Comparison of ENCODE assay signal across 8 cellular contexts in the genomic region with DNA sequence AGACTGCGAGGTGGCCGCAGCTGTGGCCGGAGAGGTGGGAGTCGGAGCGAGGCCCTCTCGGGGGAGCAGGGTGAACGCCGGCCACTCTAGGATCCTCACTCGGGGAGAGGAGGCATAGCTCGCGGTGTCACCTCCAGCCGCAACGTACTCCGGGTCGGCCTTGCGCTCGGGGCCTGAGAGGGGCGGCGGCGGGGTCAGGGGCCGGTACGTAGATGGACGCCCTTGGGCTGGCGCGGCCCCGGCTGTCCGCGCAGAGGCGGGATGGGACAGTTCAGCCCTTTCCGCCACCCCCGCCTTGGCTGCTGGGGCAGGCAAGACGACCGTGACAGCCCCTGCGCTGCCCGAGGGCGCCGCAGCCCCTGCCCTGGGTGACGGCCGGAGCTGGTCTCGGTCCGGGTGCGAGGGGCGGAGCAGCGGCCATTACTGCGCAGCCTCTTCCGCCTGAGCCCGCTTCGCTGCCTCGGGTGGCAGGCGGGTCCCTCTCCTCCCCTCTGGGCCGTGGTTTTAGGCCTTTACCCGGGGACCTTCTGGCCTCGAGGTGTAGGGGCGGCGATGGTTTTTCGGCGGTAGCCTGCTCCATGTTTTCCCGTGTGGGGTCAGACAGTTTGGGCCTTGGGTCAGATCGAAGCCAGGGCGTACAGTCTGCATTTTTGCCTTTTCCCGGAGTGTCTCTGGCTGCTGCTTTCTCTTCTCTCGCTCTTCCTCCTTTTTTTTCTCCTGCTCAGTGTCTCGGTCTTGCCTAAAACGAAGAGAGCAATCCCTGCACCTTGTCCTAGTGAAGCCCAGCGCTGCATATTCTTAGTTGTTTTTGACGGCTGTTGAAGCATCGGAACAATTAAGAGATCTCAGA. TPM values are rescaled to one million over a fixed set of nuclear protein-coding genes. Genes with fewer than 3 reads are reported as not detected.
DNase-seq lines count a peak whose midpoint lies in the region; ATAC-seq and TF ChIP-seq lines count a peak whose summit lies in the region.

No MANE protein-coding gene starts in this region.

- no TSS peak for BruUV-seq in PC-3 (replicated peaks; lab: Mats Ljungman, UMichigan)

- H3K36me3 Mint-ChIP-seq in CD8-positive, alpha-beta T cell, result peaks cover 8% of the 10 kb centered on the region
- peaks cover 5 to 7% of the 10 kb centered on the region in 2 donors for H3K36me3 Mint-ChIP-seq in activated T-cell treated with anti-CD3 and anti-CD28 coated beads, Interleukin-2, amount 50 U/mL, for 72 hours (ENCODE audit: insufficient read depth in 2 of 2)
- H3K36me3 Mint-ChIP-seq in nephron (ENCODE audit: low read depth), result peaks cover 7% of the 10 kb centered on the region

- H4K20me1 ChIP-seq in PC-3 (ENCODE audit: low read length), result 0 out of 2 replicates have a peak, but pooled peaks cover 8% of the 10 kb centered on the region

- no peaks in the 10 kb centered on the region for H3K9me3 ChIP-seq in CD8-positive, alpha-beta T cell (ENCODE audit: low read length)
- no peaks in the 10 kb centered on the region for H3K9me3 ChIP-seq in PC-3 (ENCODE audit: low read length)

- peak overlapping the region; percentile 85 for H3K9ac ChIP-seq in PC-3 (ENCODE audit: low read length)

- H3K27me3 Mint-ChIP-seq in CD8-positive, alpha-beta T cell (ENCODE audit: low read depth), result no peaks in the 10 kb centered on the region
- no peaks in the 10 kb centered on the region for H3K27me3 Mint-ChIP-seq in activated T-cell treated with anti-CD3 and anti-CD28 coated beads, Interleukin-2, amount 50 U/mL, for 72 hours (ENCODE audit: low read depth)
- H3K27me3 Mint-ChIP-seq in nephron (ENCODE audit: low read depth), result no peaks in the 10 kb centered on the region

- peaks cover 20% of the 10 kb centered on the region for H3K4me1 ChIP-seq in CD8-positive, alpha-beta T cell (ENCODE audit: insufficient read depth, low read length)
- 0 out of 2 replicates have a peak, but pooled peaks cover 8% of the 10 kb centered on the region for H3K4me1 ChIP-seq in PC-3 (ENCODE audit: insufficient read depth, low read length)

- CTCF ChIA-PET in CD8-positive, alpha-beta T cell (lab: Charles Lee), result interaction anchor here (0.6 to 2.1 kb wide), 16 partner anchors 8 to 233 kb away, joined by 3 to 10 read pairs (median 4); a partner anchor contains a TSS
- CTCF ChIA-PET in PC-3 (lab: Charles Lee), result interaction anchor here (0.6 to 1.3 kb wide), 9 partner anchors 20 to 1646 kb away, joined by 4 to 16 read pairs (median 8); no protein-coding TSS in a partner anchor

- H3K9me2 ChIP-seq in PC-3 (replicated peaks; ENCODE audit: low read length), result no peaks in the 10 kb centered on the region

- H2AFZ ChIP-seq in PC-3 (ENCODE audit: low read length), result peak overlapping the region; percentile 96

- ATAC-seq in CD8-positive, alpha-beta T cell, result peak; percentile 61
- ATAC-seq in GM19328 (IDR thresholded peaks at IDR 0.05; ENCODE audit: unreplicated experiment) (peak; percentile 73), HG03457 (IDR thresholded peaks at IDR 0.05; ENCODE audit: unreplicated experiment) (peak; percentile 66), PC-3 (peak; percentile 72)
- peak; percentile 72 to 80 for ATAC-seq in activated T-cell treated with anti-CD3 and anti-CD28 coated beads, Interleukin-2, amount 50 U/mL, for 72 hours (replicated peaks in 1 of 2)

- H3K27ac Mint-ChIP-seq in CD8-positive, alpha-beta T cell, result peak overlapping the region; percentile 99
- H3K27ac Mint-ChIP-seq in activated T-cell treated with anti-CD3 and anti-CD28 coated beads, Interleukin-2, amount 50 U/mL, for 72 hours, result peak overlapping the region; percentile 99
- peak overlapping the region; percentile 99 to 100 (median 99) for H3K27ac Mint-ChIP-seq in nephron

- H3F3A ChIP-seq in PC-3 (ENCODE audit: low read length, unreplicated experiment), result no peaks in the 10 kb centered on the region

- POLR2A ChIA-PET in CD8-positive, alpha-beta T cell (lab: Charles Lee), result interaction anchor here (1.5 to 1.7 kb wide), 4 partner anchors 8 to 1477 kb away, joined by 4 to 7 read pairs (median 6); a partner anchor contains a TSS
- POLR2A ChIA-PET in PC-3 (lab: Charles Lee; ENCODE audit: unreplicated experiment), result interaction anchor here (0.6 kb wide), 1 partner anchor 1316 kb away, joined by 3 read pairs; no protein-coding TSS in a partner anchor

- intact Hi-C loops in CD8-positive, alpha-beta T cell (cut with DNase I, micrococcal nuclease), result loop anchor here (1.0 to 10.0 kb wide), 15 partner anchors 35 to 1965 kb away; a partner anchor contains a TSS
- intact Hi-C loops in PC-3 (cut with micrococcal nuclease), result loop anchor here (5.0 kb wide), 3 partner anchors 60 to 135 kb away; no protein-coding TSS in a partner anchor

- H3K4me1 Mint-ChIP-seq in CD8-positive, alpha-beta T cell (ENCODE audit: low read depth), result peaks cover 42% of the 10 kb centered on the region
- peaks cover 37% of the 10 kb centered on the region for H3K4me1 Mint-ChIP-seq in activated T-cell treated with anti-CD3 and anti-CD28 coated beads, Interleukin-2, amount 50 U/mL, for 72 hours (ENCODE audit: low read depth)
- H3K4me1 Mint-ChIP-seq in nephron, result peaks cover 35% of the 10 kb centered on the region

- H3K36me3 ChIP-seq in CD8-positive, alpha-beta T cell (ENCODE audit: insufficient read depth, low read length), result no peaks in the 10 kb centered on the region
- no peaks in the 10 kb centered on the region for H3K36me3 ChIP-seq in PC-3 (ENCODE audit: low read depth, low read length)

- peak overlapping the region; percentile 99 for H3K4me3 Mint-ChIP-seq in CD8-positive, alpha-beta T cell
- H3K4me3 Mint-ChIP-seq in activated T-cell treated with anti-CD3 and anti-CD28 coated beads, Interleukin-2, amount 50 U/mL, for 72 hours, result peak overlapping the region; percentile 95 to 97
- H3K4me3 Mint-ChIP-seq in nephron, result peak overlapping the region; percentile 98 to 100 (median 98)

- peak overlapping the region; percentile 95 for H3K4me3 ChIP-seq in CD8-positive, alpha-beta T cell (ENCODE audit: low read depth, low read length)
- H3K4me3 ChIP-seq in PC-3 (ENCODE audit: low read length), result peak overlapping the region; percentile 97

- peak overlapping the region; percentile 89 for H3K27ac ChIP-seq in CD8-positive, alpha-beta T cell (ENCODE audit: low read depth, low read length)
- H3K27ac ChIP-seq in PC-3 (ENCODE audit: low read length), result peak overlapping the region; percentile 70

- H3K27me3 ChIP-seq in CD8-positive, alpha-beta T cell (ENCODE audit: insufficient read depth, low read length), result no peaks in the 10 kb centered on the region
- H3K27me3 ChIP-seq in PC-3 (ENCODE audit: low read length), result no peaks in the 10 kb centered on the region

- no peak for TF ChIP-seq CTCF in CD8-positive, alpha-beta T cell (IDR thresholded peaks at IDR 0.05)
- TF ChIP-seq CTCF in PC-3 (conservative IDR thresholded peaks at IDR 0.05; ENCODE audit: low read depth, low read length) (no peak), nephron (IDR thresholded peaks at IDR 0.05; ENCODE audit: unreplicated experiment in 3 of 3) (no peak)

- peak overlapping the region; percentile 90 for H3K4me2 ChIP-seq in PC-3 (ENCODE audit: low read length)

- no peaks in the 10 kb centered on the region for H3K9me3 Mint-ChIP-seq in CD8-positive, alpha-beta T cell
- no peaks in the 10 kb centered on the region for H3K9me3 Mint-ChIP-seq in activated T-cell treated with anti-CD3 and anti-CD28 coated beads, Interleukin-2, amount 50 U/mL, for 72 hours
- H3K9me3 Mint-ChIP-seq in nephron, result no peaks in the 10 kb centered on the region

- peaks cover 52% of the 10 kb centered on the region for H3K79me2 ChIP-seq in PC-3 (ENCODE audit: low read length)

- peak; percentile 15 to 69 (median 41) for DNase-seq in CD8-positive, alpha-beta T cell
- DNase-seq in PC-3 (peak; percentile 30), fibroblast of gingiva (ENCODE audit: low read depth) (peak; percentile 58), superior temporal gyrus (ENCODE audit: extremely low spot score) (peak; percentile 56)
- peak; percentile 71 to 74 for DNase-seq in activated T-cell treated with anti-CD3 and anti-CD28 coated beads, Interleukin-2, amount 50 U/mL, for 72 hours

RNA-seq across cellular contexts. Expression of a gene that starts 0.5 kb away (rescaled TPM):
- 1 to 10 TPM; 7.2 to 8.9 TPM for total RNA-seq in CD8-positive, alpha-beta T cell
- 8.7 and 11.6 TPM in 2 replicates for total RNA-seq in PC-3 (2014; rRNA removed)
- total RNA-seq in activated T-cell treated with anti-CD3 and anti-CD28 coated beads, Interleukin-2, amount 50 U/mL, for 72 hours, result 10 to 100 TPM; 26.6 to 27.2 TPM

Comparison
In these comparisons a context has a peak if more than half of its experiments do, and no peak if none do; other contexts are left out.
1. Peak in every context shown above with its lines: DNase-seq, ATAC-seq, H3K4me3 ChIP-seq and H3K27ac ChIP-seq.